In genomic region chr15:60363024-60363674, GRCh38 we compare ENCODE assay signal across 12 cellular contexts. TPM values are rescaled to one million over a fixed set of nuclear protein-coding genes. Genes with fewer than 3 reads are reported as not detected.
DNase-seq lines count a peak whose midpoint lies in the region; ATAC-seq and TF ChIP-seq lines count a peak whose summit lies in the region.
"Had no signal": no experiment of that assay in that cellular context is flagged by ENCODE, and none has a peak within 500 bp of the region (broad histone marks: within the 10 kb centered on the region; RNA-seq: fewer than 3 reads in every experiment).

No MANE protein-coding gene starts in this region.

- H3K27ac ChIP-seq in CD4-positive, alpha-beta memory T cell (ENCODE audit: low read depth, low read length), result no peak overlapping the region
- H3K27ac ChIP-seq in coronary artery, result peak overlapping the region; percentile 43 to 72
- no peak overlapping the region for H3K27ac ChIP-seq in naive thymus-derived CD4-positive, alpha-beta T cell (ENCODE audit: low read depth, low read length)
- H3K27ac ChIP-seq: WERI-Rb-1 had no signal

- H3K9me3 Mint-ChIP-seq in CD4-positive, alpha-beta memory T cell, result peaks cover 0 to 3% (median 0%) of the 10 kb centered on the region in 8 donors
- H3K9me3 Mint-ChIP-seq in osteocyte (ENCODE audit: unreplicated experiment), result no peaks in the 10 kb centered on the region
- no peaks in the 10 kb centered on the region for H3K9me3 Mint-ChIP-seq in naive thymus-derived CD4-positive, alpha-beta T cell
- H3K9me3 Mint-ChIP-seq: IgD-negative memory B cell had no signal

- TF ChIP-seq CTCF in coronary artery (IDR thresholded peaks at IDR 0.05), result no peak
- no peak for TF ChIP-seq CTCF in osteocyte (IDR thresholded peaks at IDR 0.05)

- intact Hi-C loops in CD4-positive, alpha-beta memory T cell (cut with micrococcal nuclease), result loop anchor here (5.0 kb wide), 1 partner anchor 59 kb away; no protein-coding TSS in a partner anchor
- intact Hi-C loops in naive thymus-derived CD4-positive, alpha-beta T cell (cut with micrococcal nuclease), result loop anchor here in 1 of 2 donors (2.0 kb wide), 2 partner anchors 26 to 36 kb away; no protein-coding TSS in a partner anchor

- H3K4me1 Mint-ChIP-seq in CD4-positive, alpha-beta memory T cell, result peaks cover 21 to 39% (median 29%) of the 10 kb centered on the region in 4 donors
- H3K4me1 Mint-ChIP-seq in osteocyte (ENCODE audit: unreplicated experiment), result peaks cover 74% of the 10 kb centered on the region
- H3K4me1 Mint-ChIP-seq in naive thymus-derived CD4-positive, alpha-beta T cell, result peaks cover 6 to 39% (median 12%) of the 10 kb centered on the region in 7 donors
- H3K4me1 Mint-ChIP-seq: naive B cell had no signal

- H3K27me3 Mint-ChIP-seq in CD4-positive, alpha-beta memory T cell, result no peaks in the 10 kb centered on the region
- H3K27me3 Mint-ChIP-seq in osteocyte (ENCODE audit: unreplicated experiment), result no peaks in the 10 kb centered on the region
- H3K27me3 Mint-ChIP-seq in naive thymus-derived CD4-positive, alpha-beta T cell, result no peaks in the 10 kb centered on the region
- H3K27me3 Mint-ChIP-seq: IgD-negative memory B cell, naive B cell had no signal

- peaks cover 47 to 62% of the 10 kb centered on the region in 2 donors for H3K36me3 Mint-ChIP-seq in CD4-positive, alpha-beta memory T cell
- peaks cover 69% of the 10 kb centered on the region for H3K36me3 Mint-ChIP-seq in osteocyte (ENCODE audit: unreplicated experiment)
- peaks cover 0 to 33% (median 3%) of the 10 kb centered on the region in 5 donors for H3K36me3 Mint-ChIP-seq in naive thymus-derived CD4-positive, alpha-beta T cell

- peak overlapping the region in 3 of 8 donors; percentile 31 to 61 (median 49) for H3K4me3 Mint-ChIP-seq in CD4-positive, alpha-beta memory T cell
- peak overlapping the region; percentile 36 for H3K4me3 Mint-ChIP-seq in osteocyte (ENCODE audit: unreplicated experiment)
- H3K4me3 Mint-ChIP-seq in naive thymus-derived CD4-positive, alpha-beta T cell, result peak overlapping the region in 1 of 10 donors; percentile 76
- H3K4me3 Mint-ChIP-seq: IgD-negative memory B cell had no signal

- CTCF ChIA-PET in CD4-positive, alpha-beta memory T cell (lab: Charles Lee; ENCODE audit: partially characterized antibody), result interaction anchor here (0.7 to 2.3 kb wide), 16 partner anchors 9 to 1303 kb away, joined by 3 to 13 read pairs (median 4); partner anchors contain the start of gene ANXA2
- CTCF ChIA-PET in naive thymus-derived CD4-positive, alpha-beta T cell (lab: Charles Lee), result interaction anchor here (0.6 to 2.7 kb wide), 4 partner anchors 158 to 554 kb away, joined by 3 to 13 read pairs (median 6); no protein-coding TSS in a partner anchor

- H3K9me3 ChIP-seq in CD4-positive, alpha-beta memory T cell (ENCODE audit: control insufficient read depth in 1 of 2, low read length in 2 of 2), result no peaks in the 10 kb centered on the region
- no peaks in the 10 kb centered on the region for H3K9me3 ChIP-seq in naive thymus-derived CD4-positive, alpha-beta T cell (ENCODE audit: control insufficient read depth in 2 of 3, low read length in 3 of 3)

- peaks cover 31% of the 10 kb centered on the region for H3K36me3 ChIP-seq in CD4-positive, alpha-beta memory T cell (ENCODE audit: insufficient read depth, low read length)
- peaks cover 0 to 14% (median 0%) of the 10 kb centered on the region in 3 experiments for H3K36me3 ChIP-seq in naive thymus-derived CD4-positive, alpha-beta T cell (ENCODE audit: control insufficient read depth in 2 of 3, insufficient read depth in 3 of 3, low read length in 3 of 3)
- H3K36me3 ChIP-seq: WERI-Rb-1 had no signal

- no peak for DNase-seq in CD4-positive, alpha-beta memory T cell
- DNase-seq in NCI-H2171 (lab: John Stamatoyannopoulos, UW), result peak; percentile 48
- no peak for DNase-seq in coronary artery (ENCODE audit: low spot score)
- DNase-seq in osteocyte (ENCODE audit: extremely low spot score, unreplicated experiment), result no peak
- no peak for DNase-seq in 8988T
- DNase-seq in amniotic stem cell (lab: John Stamatoyannopoulos, UW), result no peak
- DNase-seq in naive thymus-derived CD4-positive, alpha-beta T cell, result no peak
- DNase-seq: foreskin keratinocyte, naive B cell, WERI-Rb-1 had no signal

- ATAC-seq in HG02571 (IDR thresholded peaks at IDR 0.05; ENCODE audit: unreplicated experiment), result no peak
- ATAC-seq in naive thymus-derived CD4-positive, alpha-beta T cell, result no peak

- H3K4me3 ChIP-seq in CD4-positive, alpha-beta memory T cell (ENCODE audit: low read length in 2 of 2), result no peak overlapping the region
- H3K4me3 ChIP-seq in coronary artery, result peak overlapping the region; percentile 25
- no peak overlapping the region for H3K4me3 ChIP-seq in naive thymus-derived CD4-positive, alpha-beta T cell (ENCODE audit: low read length)

- POLR2A ChIA-PET in CD4-positive, alpha-beta memory T cell (lab: Charles Lee; ENCODE audit: partially characterized antibody), result interaction anchor here (0.7 to 4.2 kb wide), 7 partner anchors 11 to 46 kb away, joined by 3 to 13 read pairs (median 3); partner anchors contain the start of gene ANXA2
- POLR2A ChIA-PET in naive thymus-derived CD4-positive, alpha-beta T cell (lab: Charles Lee), result interaction anchor here (0.6 to 1.0 kb wide), 4 partner anchors 8 to 482 kb away, joined by 3 to 6 read pairs (median 3); partner anchors contain the start of gene ANXA2

- peak overlapping the region; percentile 13 to 86 (median 71) for H3K27ac Mint-ChIP-seq in CD4-positive, alpha-beta memory T cell
- peak overlapping the region; percentile 95 for H3K27ac Mint-ChIP-seq in osteocyte (ENCODE audit: unreplicated experiment)
- peak overlapping the region in 2 of 9 donors; percentile 9 to 81 for H3K27ac Mint-ChIP-seq in naive thymus-derived CD4-positive, alpha-beta T cell

- peaks cover 25% of the 10 kb centered on the region for H3K4me1 ChIP-seq in CD4-positive, alpha-beta memory T cell (ENCODE audit: insufficient read depth, low read length)
- H3K4me1 ChIP-seq in naive thymus-derived CD4-positive, alpha-beta T cell (ENCODE audit: control insufficient read depth in 2 of 2, insufficient read depth in 2 of 2, low read length in 2 of 2), result peaks cover 0 to 7% of the 10 kb centered on the region in 2 donors

- H3K27me3 ChIP-seq in CD4-positive, alpha-beta memory T cell (ENCODE audit: insufficient read depth, low read length), result no peaks in the 10 kb centered on the region
- no peaks in the 10 kb centered on the region for H3K27me3 ChIP-seq in naive thymus-derived CD4-positive, alpha-beta T cell (ENCODE audit: control insufficient read depth in 2 of 2, insufficient read depth in 2 of 2, low read length in 2 of 2)
- H3K27me3 ChIP-seq: foreskin keratinocyte had no signal

RNA-seq across cellular contexts. Expression of gene ANXA2, which starts 34.6 kb away (rescaled TPM):
- total RNA-seq in CD4-positive, alpha-beta memory T cell, result 100 to 1,000 TPM; 148 to 160 TPM
- polyA plus RNA-seq in CD4-positive, alpha-beta memory T cell, result 100 to 1,000 TPM; 561 to 682 TPM
- total RNA-seq in osteocyte, result 2,961 and 3,149 TPM in 2 replicates
- total RNA-seq in naive thymus-derived CD4-positive, alpha-beta T cell, result 100 to 1,000 TPM in 2 of 5 experiments, 10 to 100 TPM in 3; 28.8 to 377 (median 42.4) TPM
- 10 to 100 TPM; 25.5 to 36.6 TPM for polyA plus RNA-seq in naive thymus-derived CD4-positive, alpha-beta T cell

Comparison
In these comparisons a context has a peak if more than half of its experiments do, and no peak if none do; other contexts are left out.
1. H3K27ac ChIP-seq: peak in coronary artery (2 of 2); none in CD4-positive, alpha-beta memory T cell (single experiment) and naive thymus-derived CD4-positive, alpha-beta T cell (single experiment).